In genomic region chr7:117127585-117128168, GRCh38 we compare ENCODE assay signal across 8 cellular contexts.
DNase-seq lines count a peak whose midpoint lies in the region; ATAC-seq, FAIRE-seq and TF ChIP-seq lines count a peak whose summit lies in the region.

No MANE protein-coding gene starts in this region.

- POLR2A ChIA-PET in CD4-positive, alpha-beta T cell (lab: Charles Lee), result interaction anchor here (0.5 to 1.3 kb wide), 5 partner anchors 139 to 197 kb away, joined by 3 to 5 read pairs (median 3); no protein-coding TSS in a partner anchor

- intact Hi-C loops in CD4-positive, alpha-beta T cell (cut with DNase I, micrococcal nuclease), result loop anchor here (1.0 to 10.0 kb wide), 4 partner anchors 197 to 955 kb away; no protein-coding TSS in a partner anchor

- no peak overlapping the region for H3K9ac ChIP-seq in adipocyte (ENCODE audit: low read length)

- no peaks in the 10 kb centered on the region for H3K27me3 Mint-ChIP-seq in CD4-positive, alpha-beta T cell
- no peaks in the 10 kb centered on the region for H3K27me3 Mint-ChIP-seq in immature natural killer cell (ENCODE audit: low read depth in 3 of 3)

- CTCF ChIA-PET in CD4-positive, alpha-beta T cell (lab: Charles Lee), result interaction anchor here (0.6 to 3.4 kb wide), 10 partner anchors 17 to 539 kb away, joined by 3 to 20 read pairs (median 3); partner anchors contain the start of gene ST7

- ATAC-seq in CD4-positive, alpha-beta T cell (ENCODE audit: poor library complexity), result peak; percentile 68
- ATAC-seq in GM18907 (IDR thresholded peaks at IDR 0.05; ENCODE audit: unreplicated experiment), result peak; percentile 76

- no peaks in the 10 kb centered on the region for H3K36me3 Mint-ChIP-seq in CD4-positive, alpha-beta T cell (ENCODE audit: low read depth)
- H3K36me3 Mint-ChIP-seq in immature natural killer cell, result peaks cover 6 to 12% (median 9%) of the 10 kb centered on the region in 3 donors

- H3K36me3 ChIP-seq in adipocyte (ENCODE audit: control insufficient read depth, insufficient read depth, low read length, severe bottlenecking), result no peaks in the 10 kb centered on the region

- H3K27me3 ChIP-seq in CD4-positive, alpha-beta T cell (ENCODE audit: control insufficient read depth, insufficient read depth, low read length), result no peaks in the 10 kb centered on the region
- H3K27me3 ChIP-seq in adipocyte (replicated peaks; ENCODE audit: control insufficient read depth, insufficient read depth, low read length), result no peaks in the 10 kb centered on the region

- H3K9me3 Mint-ChIP-seq in CD4-positive, alpha-beta T cell, result no peaks in the 10 kb centered on the region
- H3K9me3 Mint-ChIP-seq in immature natural killer cell, result no peaks in the 10 kb centered on the region

- no peak overlapping the region for H3K27ac Mint-ChIP-seq in CD4-positive, alpha-beta T cell
- H3K27ac Mint-ChIP-seq in immature natural killer cell, result no peak overlapping the region

- H3K4me3 ChIP-seq in adipocyte (ENCODE audit: low read length), result no peak overlapping the region

- no peaks in the 10 kb centered on the region for H3K4me1 Mint-ChIP-seq in CD4-positive, alpha-beta T cell (ENCODE audit: low read depth)
- H3K4me1 Mint-ChIP-seq in immature natural killer cell, result peaks cover 5 to 8% of the 10 kb centered on the region in 2 donors

- H3K4me3 Mint-ChIP-seq in CD4-positive, alpha-beta T cell, result no peak overlapping the region
- H3K4me3 Mint-ChIP-seq in immature natural killer cell, result no peak overlapping the region

- H3K9me3 ChIP-seq in CD4-positive, alpha-beta T cell (ENCODE audit: control insufficient read depth, low read length), result no peaks in the 10 kb centered on the region
- H3K9me3 ChIP-seq in adipocyte (ENCODE audit: control insufficient read depth, low read length), result no peaks in the 10 kb centered on the region

- no peak overlapping the region for H3K27ac ChIP-seq in CD4-positive, alpha-beta T cell (ENCODE audit: low read depth, low read length)

- peak in 9 of 10 experiments; percentile 15 to 45 (median 26) for DNase-seq in CD4-positive, alpha-beta T cell
- DNase-seq in KBM-7, result peak; percentile 45
- DNase-seq in RCC 7860 (ENCODE audit: low spot score), result peak; percentile 48
- DNase-seq in adipocyte (ENCODE audit: low read depth), result peak; percentile 86
- peak; percentile 26 to 39 (median 28) for DNase-seq in immature natural killer cell
- peak; percentile 60 for DNase-seq in stimulated activated CD4-positive, alpha-beta T cell treated with anti-CD3 and anti-CD28 coated beads, Interleukin-4, amount 100 ng/mL, for 24 hours
- no peak for DNase-seq in HPDE6-E6E7 (ENCODE audit: extremely low spot score)

- FAIRE-seq in RCC 7860 (lab: Jason Lieb, UNC), result peak; percentile 92

- in situ Hi-C loops in KBM-7 (cut with MboI; ENCODE audit: low pct_unique_long_range_greater_than_20kb, low sequenced_read_pairs), result loop anchor here (10.0 kb wide), 1 partner anchor 193 kb away; no protein-coding TSS in a partner anchor

- peaks cover 42% of the 10 kb centered on the region for H3K4me1 ChIP-seq in adipocyte (ENCODE audit: control insufficient read depth, insufficient read depth, low read length)

- TF ChIP-seq CTCF in CD4-positive, alpha-beta T cell (IDR thresholded peaks at IDR 0.05), result peak; percentile 92
